ENCODE assay signal across 8 cellular contexts in the genomic region with DNA sequence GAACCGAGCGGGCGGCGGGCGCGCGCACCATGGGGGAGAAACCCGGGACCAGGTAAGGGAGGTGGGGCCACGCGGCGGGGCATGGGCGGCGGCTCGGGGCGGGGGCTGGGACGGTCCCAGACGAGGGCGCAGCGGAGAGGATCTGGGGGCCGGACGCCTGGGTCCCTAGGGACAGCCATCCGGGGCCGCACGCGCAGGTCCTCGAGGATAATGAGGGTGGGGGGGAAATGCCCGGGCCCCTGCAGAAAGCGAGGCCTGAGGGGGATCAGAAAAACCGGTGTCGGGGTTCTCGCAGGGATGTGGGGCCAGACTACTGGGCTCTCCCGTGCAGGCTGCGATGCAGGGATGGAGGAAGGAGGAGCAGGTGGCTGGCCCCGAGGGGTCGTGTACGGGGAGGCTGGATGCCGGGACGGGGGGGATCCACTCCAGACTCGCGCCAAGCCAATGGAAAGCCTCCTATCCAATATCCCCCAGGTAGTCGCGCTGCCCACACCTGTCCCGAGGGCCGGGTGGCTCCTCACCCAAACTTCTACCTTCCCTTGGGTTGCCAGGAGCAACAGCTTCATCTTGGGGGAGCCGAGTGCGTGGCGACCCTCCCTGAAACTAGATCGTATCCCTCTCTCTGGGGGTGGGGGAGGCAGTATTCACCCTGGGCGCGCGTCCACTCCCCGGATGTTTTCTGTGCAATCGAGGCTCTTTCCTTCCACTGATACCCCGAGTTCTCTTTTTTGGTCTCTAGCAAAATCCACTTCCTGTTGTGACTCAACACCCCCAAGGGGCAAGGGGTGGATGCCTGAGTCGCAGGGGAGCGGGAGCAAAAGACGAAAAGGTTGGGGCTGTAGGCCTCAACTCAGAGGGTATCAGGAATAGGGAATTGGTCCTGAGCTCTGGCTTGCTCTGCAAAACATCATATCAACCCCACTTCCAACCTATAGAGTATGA. TPM values are rescaled to one million over a fixed set of nuclear protein-coding genes. Genes with fewer than 3 reads are reported as not detected.
DNase-seq lines count a peak whose midpoint lies in the region; ATAC-seq and TF ChIP-seq lines count a peak whose summit lies in the region.

No MANE protein-coding gene starts in this region.

- ATAC-seq in HG03439 (IDR thresholded peaks at IDR 0.05; ENCODE audit: unreplicated experiment): peak; percentile 1

- H3K4me3 Mint-ChIP-seq in Caco-2 (ENCODE audit: unreplicated experiment) (peak overlapping the region; percentile 84), mesothelial cell of epicardium (peak overlapping the region; percentile 65)

- WGBS in suprapubic skin: 11% methylated on average over 40 of the region's 57 CpGs

- H3K27ac Mint-ChIP-seq in Caco-2 (ENCODE audit: unreplicated experiment) (peak overlapping the region; percentile 83), mesothelial cell of epicardium (peak overlapping the region; percentile 95)

- H3K27me3 Mint-ChIP-seq in Caco-2 (ENCODE audit: insufficient read depth, unreplicated experiment) (no peaks in the 10 kb centered on the region), mesothelial cell of epicardium (ENCODE audit: low read depth) (no peaks in the 10 kb centered on the region)

- CTCF ChIA-PET in Caco-2 (lab: Charles Lee): interaction anchor here (1.2 to 2.9 kb wide), 4 partner anchors 72 to 144 kb away, joined by 3 to 19 read pairs (median 4); partner anchors contain the start of gene PLD2

- no peaks in the 10 kb centered on the region for H3K27me3 ChIP-seq in Caco-2 (replicated peaks; ENCODE audit: control insufficient read depth, insufficient read depth, low read length)
- no peaks in the 10 kb centered on the region for H3K27me3 ChIP-seq in colonic mucosa
- H3K27me3 ChIP-seq in suprapubic skin: no peaks in the 10 kb centered on the region

- H3K4me1 ChIP-seq in Caco-2: no peaks in the 10 kb centered on the region; the same call in 1 of the 2 replicates
- H3K4me1 ChIP-seq in colonic mucosa: peaks cover 15% of the 10 kb centered on the region
- H3K4me1 ChIP-seq in suprapubic skin: peaks cover 19% of the 10 kb centered on the region

- TF ChIP-seq POLR2A in suprapubic skin (IDR thresholded peaks at IDR 0.05): no peak

- H3K36me3 Mint-ChIP-seq in Caco-2 (ENCODE audit: insufficient read depth, unreplicated experiment) (peaks cover 29% of the 10 kb centered on the region), mesothelial cell of epicardium (no peaks in the 10 kb centered on the region)

- peak overlapping the region; percentile 73 to 81 for H3K9ac ChIP-seq in colonic mucosa (ENCODE audit: low read depth in 2 of 2, low read length in 2 of 2)

- no peak for TF ChIP-seq EP300 in suprapubic skin (IDR thresholded peaks at IDR 0.05)

- H3K27ac ChIP-seq in colonic mucosa (peak overlapping the region; percentile 82), suprapubic skin (peak overlapping the region; percentile 67)

- H3K36me3 ChIP-seq in Caco-2 (ENCODE audit: control insufficient read depth, insufficient read depth, low read length): no peaks in the 10 kb centered on the region
- H3K36me3 ChIP-seq in colonic mucosa: no peaks in the 10 kb centered on the region
- H3K36me3 ChIP-seq in suprapubic skin: no peaks in the 10 kb centered on the region

- peaks cover 4% of the 10 kb centered on the region for H3K4me1 Mint-ChIP-seq in Caco-2 (ENCODE audit: low read depth, unreplicated experiment)
- H3K4me1 Mint-ChIP-seq in mesothelial cell of epicardium: peaks cover 11% of the 10 kb centered on the region

- POLR2A ChIA-PET in Caco-2 (lab: Charles Lee): interaction anchor here (0.7 to 1.2 kb wide), 6 partner anchors 20 to 85 kb away, joined by 3 to 7 read pairs (median 4); partner anchors contain the start of genes GLTPD2, MED11 and PSMB6

- in situ Hi-C loops in G401 (cut with HindIII; ENCODE audit: low sequenced_read_pairs): no loop called here

- intact Hi-C loops in Caco-2 (cut with micrococcal nuclease; ENCODE audit: unreplicated experiment) (loop anchor here (1.0 kb wide), 2 partner anchors 20 to 178 kb away; partner anchors contain the start of gene MED11), colonic mucosa (cut with DNase I) (no loop called here)

- DNase-seq in Caco-2 (no peak), colonic mucosa (peak; percentile 40), mesothelial cell of epicardium (ENCODE audit: low spot score in 2 of 2, unreplicated experiment in 2 of 2) (no peak), suprapubic skin (ENCODE audit: low spot score in 2 of 2) (peak in 1 of 2 donors; percentile 81), NCI-H526 treated with DMSO at 0.1 percent for 48 hours (lab: John Stamatoyannopoulos, UW) (no peak), G401 (ENCODE audit: low spot score) (no peak)

- BruUV-seq in Caco-2 (replicated peaks; lab: Mats Ljungman, UMichigan): TSS peak; percentile 15

- TF ChIP-seq CTCF in Caco-2 (IDR thresholded peaks at IDR 0.05; ENCODE audit: insufficient read depth in 1 of 2, low read depth in 1 of 2, low read length in 1 of 2, severe bottlenecking in 1 of 2, unreplicated experiment in 1 of 2) (no peak), WI38 (IDR thresholded peaks at IDR 0.05; ENCODE audit: low read depth, low read length) (no peak), colonic mucosa (IDR thresholded peaks at IDR 0.05) (no peak), mesothelial cell of epicardium (IDR thresholded peaks at IDR 0.05; ENCODE audit: unreplicated experiment) (no peak), suprapubic skin (IDR thresholded peaks at IDR 0.05) (no peak)

- H3K4me3 ChIP-seq in Caco-2 (ENCODE audit: low read depth, low read length) (peak overlapping the region; percentile 66), WI38 (ENCODE audit: low read depth, low read length) (peak overlapping the region; percentile 66), colonic mucosa (peak overlapping the region; percentile 66), suprapubic skin (peak overlapping the region; percentile 64)

- H3K9me3 ChIP-seq in Caco-2 (no peaks in the 10 kb centered on the region), colonic mucosa (no peaks in the 10 kb centered on the region), suprapubic skin (no peaks in the 10 kb centered on the region)

- no peaks in the 10 kb centered on the region for H3K9me3 Mint-ChIP-seq in Caco-2 (ENCODE audit: unreplicated experiment)
- H3K9me3 Mint-ChIP-seq in mesothelial cell of epicardium: no peaks in the 10 kb centered on the region

RNA-seq across cellular contexts. Expression of gene ARRB2, which starts 0.5 kb away (rescaled TPM):
- total RNA-seq in Caco-2 (2022) (37.1 and 37.8 TPM in 2 replicates), colonic mucosa (10 to 100 TPM; 41.0 to 42.8 TPM), mesothelial cell of epicardium (34.9 to 39.7 TPM (median 38.7 TPM) in 3 replicates), suprapubic skin (10 to 100 TPM; 12.1 to 20.6 (median 16.0) TPM)
- 38.1 and 45.1 TPM in 2 replicates for total RNA-seq in G401 (2014; rRNA removed; shearing (Covaris generic))

RNA-seq across cellular contexts. Expression of gene PELP1, which starts 7.0 kb away (rescaled TPM):
- 58.2 and 71.6 TPM in 2 replicates for total RNA-seq in Caco-2 (2022)
- 10 to 100 TPM; 24.8 to 66.4 TPM for total RNA-seq in colonic mucosa
- total RNA-seq in mesothelial cell of epicardium: 95.2 to 101 TPM (median 99.5 TPM) in 3 replicates
- 10 to 100 TPM; 32.2 to 79.3 (median 60.9) TPM for total RNA-seq in suprapubic skin
- total RNA-seq in G401 (2014; rRNA removed; shearing (Covaris generic)): 40.1 and 53.6 TPM in 2 replicates

RNA-seq across cellular contexts. Expression of gene MED11, which starts 20.3 kb away (rescaled TPM):
- total RNA-seq in Caco-2 (2022): 9.1 and 9.4 TPM in 2 replicates
- total RNA-seq in colonic mucosa: 10 to 100 TPM; 21.3 to 28.0 TPM
- 11.8 to 15.8 TPM (median 15.5 TPM) in 3 replicates for total RNA-seq in mesothelial cell of epicardium
- total RNA-seq in suprapubic skin: 10 to 100 TPM; 15.0 to 38.0 (median 26.4) TPM
- 24.3 and 29.8 TPM in 2 replicates for total RNA-seq in G401 (2014; rRNA removed; shearing (Covaris generic))

RNA-seq across cellular contexts. Expression of gene ZMYND15, which starts 28.7 kb away (rescaled TPM):
- 2.2 and 3.5 TPM in 2 replicates for total RNA-seq in Caco-2 (2022)
- 1 to 10 TPM in 1 of 2 donors, under 1 TPM in 1; 0.89 to 1.2 TPM for total RNA-seq in colonic mucosa
- total RNA-seq in mesothelial cell of epicardium: 0.78 to 0.93 TPM (median 0.81 TPM) in 3 replicates
- total RNA-seq in suprapubic skin: 1 to 10 TPM in 2 of 4 donors, under 1 TPM in 2; 0.40 to 2.8 (median 1.3) TPM
- 0.68 TPM in 1 of 2 replicates, not detected in the other for total RNA-seq in G401 (2014; rRNA removed; shearing (Covaris generic))

RNA-seq across cellular contexts. Expression of gene CXCL16, which starts 28.8 kb away (rescaled TPM):
- total RNA-seq in Caco-2 (2022) (44.8 and 55.3 TPM in 2 replicates), colonic mucosa (10 to 100 TPM; 41.8 to 44.1 TPM), mesothelial cell of epicardium (7.6 to 8.8 TPM (median 8.1 TPM) in 3 replicates), suprapubic skin (10 to 100 TPM; 12.5 to 33.9 (median 18.8) TPM)
- total RNA-seq in G401 (2014; rRNA removed; shearing (Covaris generic)): 0.86 TPM in 1 of 2 replicates, not detected in the other
